Comparison of ENCODE assay signal across 8 cellular contexts in genomic region chr17:78780335-78780734, GRCh38. TPM values are rescaled to one million over a fixed set of nuclear protein-coding genes. Genes with fewer than 3 reads are reported as not detected.
A peak's percentile ranks its signal among the peaks of the same experiment; 100 is the strongest.
DNase-seq lines count a peak whose midpoint lies in the region; ATAC-seq and TF ChIP-seq lines count a peak whose summit lies in the region.

No MANE protein-coding gene starts in this region.

- no peak overlapping the region for H2BK20ac ChIP-seq in H9 (ENCODE audit: low read depth, low read length, poor library complexity, severe bottlenecking)

- no peak overlapping the region for H3K4me2 ChIP-seq in H9 (ENCODE audit: insufficient read depth, insufficient read length, low read length)

- no peak for DNase-seq in H9
- peak in 3 of 34 experiments; percentile 35 to 50 (median 47) for DNase-seq in T-cell
- no peak for DNase-seq in esophagus squamous epithelium (lab: John Stamatoyannopoulos, UW)
- DNase-seq in spleen, result peak; percentile 74
- DNase-seq in SHP77 treated with DMSO at 0.1 percent for 48 hours (lab: John Stamatoyannopoulos, UW), result no peak
- DNase-seq in omental fat pad (ENCODE audit: low spot score), result no peak
- DNase-seq in activated CD4-positive, alpha-beta T cell treated with anti-CD3 and anti-CD28 coated beads for 1 hour, result no peak

- no peak for TF ChIP-seq CTCF in H9 (conservative IDR thresholded peaks at IDR 0.05)
- no peak for TF ChIP-seq CTCF in esophagus squamous epithelium (IDR thresholded peaks at IDR 0.05)
- TF ChIP-seq CTCF in spleen (IDR thresholded peaks at IDR 0.05 in 8 of 11, conservative IDR thresholded peaks at IDR 0.05 in 3 of 11), result no peak
- no peak for TF ChIP-seq CTCF in omental fat pad (IDR thresholded peaks at IDR 0.05)

- H2AFZ ChIP-seq in H9 (ENCODE audit: low read length), result no peak overlapping the region

- no peak overlapping the region for H3K18ac ChIP-seq in H9 (ENCODE audit: insufficient read length, low read depth, low read length)

- POLR2A ChIA-PET in T-cell (lab: Charles Lee), result interaction anchor here (0.5 to 1.9 kb wide), 10 partner anchors 10 to 504 kb away, joined by 3 to 17 read pairs (median 6); partner anchors contain the start of gene USP36 (in 1 of the 2)

- H3K27ac ChIP-seq in H9 (ENCODE audit: insufficient read length, low read depth, low read length) (no peak overlapping the region), esophagus squamous epithelium (peak overlapping the region; percentile 89 to 99 (median 96)), spleen (peak overlapping the region; percentile 86 to 99 (median 98))

- no peak overlapping the region for H2BK5ac ChIP-seq in H9 (ENCODE audit: insufficient read length, low read length)

- no CpG with 5 or more reads among the region's 6 CpGs for WGBS in H9 (ENCODE audit: extremely low coverage, insufficient read length, low lambda C conversion rate)
- WGBS in esophagus squamous epithelium, 2 donors, result 40 to 53% methylated on average over 6 of the region's 6 CpGs
- WGBS in spleen, 5 donors, result 57 to 75% (median 67%) methylated on average over 6 of the region's 6 CpGs

- peaks cover 3% of the 10 kb centered on the region for H3K79me1 ChIP-seq in H9 (ENCODE audit: insufficient read depth, low read depth, low read length, poor library complexity, severe bottlenecking)

- no peak overlapping the region for H4K91ac ChIP-seq in H9 (ENCODE audit: insufficient read length, low read depth, low read length)

- no peak for TF ChIP-seq POLR2A in esophagus squamous epithelium (IDR thresholded peaks at IDR 0.05)
- TF ChIP-seq POLR2A in spleen (IDR thresholded peaks at IDR 0.05), result no peak

- no peak overlapping the region for H3K14ac ChIP-seq in H9 (ENCODE audit: insufficient read depth, low read length)

- no peaks in the 10 kb centered on the region for H3K23me2 ChIP-seq in H9 (ENCODE audit: insufficient read length, low read depth, low read length, poor library complexity, severe bottlenecking)

- H3K9me3 Mint-ChIP-seq in H9 (no peaks in the 10 kb centered on the region), T-cell (no peaks in the 10 kb centered on the region)

- H3K27ac Mint-ChIP-seq in H9 (peak overlapping the region in 1 of 3 experiments; percentile 46; a peak in 1 of 7 replicates), T-cell (peak overlapping the region; percentile 97 to 98)

- H3K9me3 ChIP-seq in H9 (ENCODE audit: control insufficient read depth, low read depth, low read length) (no peaks in the 10 kb centered on the region), esophagus squamous epithelium (no peaks in the 10 kb centered on the region), spleen (no peaks in the 10 kb centered on the region)

- no peak overlapping the region for H3K9ac ChIP-seq in H9 (ENCODE audit: extremely low read depth, insufficient read length, low read length)

- no peaks in the 10 kb centered on the region for H4K20me1 ChIP-seq in H9 (ENCODE audit: control insufficient read depth, insufficient read depth, insufficient read length)

- H3K4me1 Mint-ChIP-seq in H9 (peaks cover 18 to 21% of the 10 kb centered on the region in 2 experiments), T-cell (peaks cover 55 to 61% (median 61%) of the 10 kb centered on the region in 3 donors)

- H3K79me2 ChIP-seq in H9 (ENCODE audit: insufficient read depth, low read length), result no peaks in the 10 kb centered on the region

- H3K4me3 ChIP-seq in esophagus squamous epithelium (peak overlapping the region; percentile 75 to 100 (median 100)), spleen (peak overlapping the region in 7 of 8 donors; percentile 67 to 94 (median 82))

- no peaks in the 10 kb centered on the region; a peak in 1 of 7 replicates for H3K36me3 Mint-ChIP-seq in H9 (ENCODE audit: insufficient read depth in 1 of 3, low read depth in 3 of 3)
- peaks cover 3% of the 10 kb centered on the region for H3K36me3 Mint-ChIP-seq in T-cell

- no peak overlapping the region for H4K5ac ChIP-seq in H9 (ENCODE audit: insufficient read length, low read depth, low read length)

- H3K56ac ChIP-seq in H9 (ENCODE audit: insufficient read length, low read depth, low read length), result no peak overlapping the region

- intact Hi-C loops in esophagus squamous epithelium (cut with DNase I) (no loop called here), spleen (cut with DNase I; ENCODE audit: low total_unique reads) (loop anchor here (5.0 kb wide), 1 partner anchor 33 kb away; no protein-coding TSS in a partner anchor)

- no peak overlapping the region for H2BK120ac ChIP-seq in H9 (ENCODE audit: low read depth, low read length, poor library complexity, severe bottlenecking)

- no peaks in the 10 kb centered on the region for H3K4me1 ChIP-seq in H9 (ENCODE audit: insufficient read depth, low read length)
- peaks cover 25 to 86% (median 37%) of the 10 kb centered on the region in 3 donors for H3K4me1 ChIP-seq in esophagus squamous epithelium
- peaks cover 59 to 90% (median 78%) of the 10 kb centered on the region in 6 donors for H3K4me1 ChIP-seq in spleen

- H2AK5ac ChIP-seq in H9 (ENCODE audit: insufficient read length, low read length), result no peak overlapping the region

- H3K36me3 ChIP-seq in esophagus squamous epithelium (no peaks in the 10 kb centered on the region), spleen (no peaks in the 10 kb centered on the region)

- no peak overlapping the region for H3T11ph ChIP-seq in H9 (ENCODE audit: low read length)

- no peak overlapping the region for H2BK15ac ChIP-seq in H9 (ENCODE audit: low read depth, low read length)

- no peaks in the 10 kb centered on the region; the same call in 1 of the 2 replicates for H3K27me3 Mint-ChIP-seq in H9 (ENCODE audit: low read depth)
- H3K27me3 Mint-ChIP-seq in T-cell, result no peaks in the 10 kb centered on the region

- H3K23ac ChIP-seq in H9 (ENCODE audit: insufficient read length, low read depth, low read length), result no peak overlapping the region

- H4K8ac ChIP-seq in H9 (replicated peaks; ENCODE audit: insufficient read length, low read depth, low read length), result no peak overlapping the region

- peak overlapping the region; percentile 12 to 34; a peak in 4 of 5 replicates for H3K4me3 Mint-ChIP-seq in H9
- peak overlapping the region; percentile 89 to 97 (median 90) for H3K4me3 Mint-ChIP-seq in T-cell

- ATAC-seq in T-cell (replicated peaks in 1 of 4) (no peak), omental fat pad (ENCODE audit: low FRiP score) (no peak), GM18517 (IDR thresholded peaks at IDR 0.05; ENCODE audit: unreplicated experiment) (no peak)

- no peak overlapping the region for H2BK12ac ChIP-seq in H9 (ENCODE audit: insufficient read length, low read depth, low read length)

- H3K4ac ChIP-seq in H9 (ENCODE audit: low read depth, low read length), result no peak overlapping the region

- H3K27me3 ChIP-seq in H9 (ENCODE audit: insufficient read depth, low read length) (no peaks in the 10 kb centered on the region), esophagus squamous epithelium (no peaks in the 10 kb centered on the region), spleen (replicated peaks in 1 of 7) (no peaks in the 10 kb centered on the region)

- CTCF ChIA-PET in T-cell (lab: Charles Lee), result interaction anchor here (0.6 to 2.0 kb wide), 8 partner anchors 11 to 52 kb away, joined by 3 to 11 read pairs (median 4); no protein-coding TSS in a partner anchor

RNA-seq across cellular contexts. Expression of gene CYTH1, which starts 1.7 kb away (rescaled TPM):
- 9.7 and 11.2 TPM in 2 replicates for total RNA-seq in H9 (2021)
- 100 to 1,000 TPM; 357 to 509 (median 372) TPM for total RNA-seq in T-cell
- total RNA-seq in esophagus squamous epithelium, result 10 to 100 TPM; 42.1 to 86.7 (median 67.5) TPM
- total RNA-seq in spleen, result 100 to 1,000 TPM; 119 to 169 (median 138) TPM
- 100 to 1,000 TPM in 1 of 3 donors, 10 to 100 TPM in 2; 66.9 to 102 (median 79.4) TPM for polyA plus RNA-seq in spleen
- total RNA-seq in omental fat pad, result 100 to 1,000 TPM in 2 of 4 donors, 10 to 100 TPM in 2; 50.0 to 139 (median 83.7) TPM
